Comparison of ENCODE assay signal across 1 cellular context in the genomic region with DNA sequence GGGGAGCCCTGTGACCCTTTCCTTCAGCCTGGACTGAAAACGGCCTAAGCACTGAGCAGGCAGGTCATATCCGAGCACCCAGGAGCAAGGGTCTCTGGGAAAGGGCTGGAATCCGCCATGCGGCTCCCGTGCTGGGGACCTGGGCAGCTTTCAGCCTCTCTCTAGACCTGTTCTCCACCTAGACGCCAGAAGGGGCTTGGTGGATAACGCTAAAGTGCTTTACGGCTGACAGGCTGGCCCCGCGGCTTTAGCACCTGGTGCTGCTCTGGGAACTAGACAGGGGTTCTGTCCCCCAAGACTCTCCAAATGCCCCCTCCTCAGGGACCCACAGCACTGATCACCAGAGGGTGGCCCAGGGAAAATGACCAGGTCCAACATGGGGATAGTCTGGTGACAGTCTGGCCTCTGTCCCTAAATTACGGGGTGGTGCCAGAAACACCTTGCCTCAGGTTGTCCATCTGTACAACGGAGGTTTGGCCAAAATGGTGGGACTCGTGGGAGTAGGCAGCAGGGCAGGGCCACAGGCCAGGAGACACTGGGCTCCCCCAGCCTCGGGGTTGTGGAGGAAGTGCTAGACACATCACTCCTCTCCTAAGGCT.
TF ChIP-seq lines count a peak whose summit lies in the region.

No MANE protein-coding gene starts in this region.

TF ChIP-seq in HEK293, 187 proteins besides CTCF, POLR2A, EP300 and RAD21 (continued from another document):
- TF ChIP-seq, protein P1, sequence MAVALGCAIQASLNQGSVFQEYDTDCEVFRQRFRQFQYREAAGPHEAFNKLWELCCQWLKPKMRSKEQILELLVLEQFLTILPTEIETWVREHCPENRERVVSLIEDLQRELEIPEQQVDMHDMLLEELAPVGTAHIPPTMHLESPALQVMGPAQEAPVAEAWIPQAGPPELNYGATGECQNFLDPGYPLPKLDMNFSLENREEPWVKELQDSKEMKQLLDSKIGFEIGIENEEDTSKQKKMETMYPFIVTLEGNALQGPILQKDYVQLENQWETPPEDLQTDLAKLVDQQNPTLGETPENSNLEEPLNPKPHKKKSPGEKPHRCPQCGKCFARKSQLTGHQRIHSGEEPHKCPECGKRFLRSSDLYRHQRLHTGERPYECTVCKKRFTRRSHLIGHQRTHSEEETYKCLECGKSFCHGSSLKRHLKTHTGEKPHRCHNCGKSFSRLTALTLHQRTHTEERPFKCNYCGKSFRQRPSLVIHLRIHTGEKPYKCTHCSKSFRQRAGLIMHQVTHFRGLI (tag by site-specific recombination; IDR thresholded peaks at IDR 0.05) = peak; percentile 37; the same call in 1 of the 2 replicates
